17 cellular contexts compared by ENCODE assay signal in genomic region chr1:209876091-209876800, GRCh38. TPM values are rescaled to one million over a fixed set of nuclear protein-coding genes. Genes with fewer than 3 reads are reported as not detected.
DNase-seq lines count a peak whose midpoint lies in the region; ATAC-seq and TF ChIP-seq lines count a peak whose summit lies in the region.
"Had no signal": no experiment of that assay in that cellular context is flagged by ENCODE, and none has a peak within 500 bp of the region (broad histone marks: within the 10 kb centered on the region; RNA-seq: fewer than 3 reads in every experiment).

No MANE protein-coding gene starts in this region.

- H3K9me3 ChIP-seq in ascending aorta: no peaks in the 10 kb centered on the region
- H3K9me3 ChIP-seq: prostate gland had no signal

- H3K9me3 Mint-ChIP-seq in brain (no peaks in the 10 kb centered on the region), osteocyte (ENCODE audit: unreplicated experiment) (no peaks in the 10 kb centered on the region)
- H3K9me3 Mint-ChIP-seq: mesothelial cell of epicardium had no signal

- intact Hi-C loops in ascending aorta (cut with DNase I): no loop called here

- H3K27ac ChIP-seq in ascending aorta: no peak overlapping the region
- H3K27ac ChIP-seq: coronary artery, prostate gland had no signal

- peaks cover 93% of the 10 kb centered on the region for H3K4me1 Mint-ChIP-seq in brain
- H3K4me1 Mint-ChIP-seq in osteocyte (ENCODE audit: unreplicated experiment): peaks cover 33% of the 10 kb centered on the region

- H3K36me3 Mint-ChIP-seq in brain (no peaks in the 10 kb centered on the region), osteocyte (ENCODE audit: unreplicated experiment) (no peaks in the 10 kb centered on the region)
- H3K36me3 Mint-ChIP-seq: mesothelial cell of epicardium had no signal

- ATAC-seq in HG02623 (IDR thresholded peaks at IDR 0.05; ENCODE audit: unreplicated experiment): no peak
- ATAC-seq: activated CD8-positive, alpha-beta T cell treated with anti-CD3 and anti-CD28 coated beads, Interleukin-2, amount 10 ng/mL, durations not matched to agents 7 days and 5 days; GM12878; Right ventricle myocardium inferior had no signal

- no peak overlapping the region for H3K4me3 ChIP-seq in ascending aorta
- H3K4me3 ChIP-seq: coronary artery, GM12878, prostate gland had no signal

- H3K27ac Mint-ChIP-seq in brain: peak overlapping the region; percentile 65 to 94 (median 89)
- H3K27ac Mint-ChIP-seq in osteocyte (ENCODE audit: unreplicated experiment): peak overlapping the region; percentile 76
- H3K27ac Mint-ChIP-seq: activated CD8-positive, alpha-beta T cell treated with anti-CD3 and anti-CD28 coated beads, Interleukin-2, amount 10 ng/mL, durations not matched to agents 7 days and 5 days; mesothelial cell of epicardium had no signal

- no peaks in the 10 kb centered on the region for H3K4me1 ChIP-seq in ascending aorta
- H3K4me1 ChIP-seq: prostate gland had no signal

- no peaks in the 10 kb centered on the region for H3K36me3 ChIP-seq in ascending aorta
- H3K36me3 ChIP-seq: prostate gland had no signal

- DNase-seq in NCI-H2029 (lab: John Stamatoyannopoulos, UW) (peak; percentile 5), NCI-H2029 treated with DMSO at 0.1 percent for 48 hours (lab: John Stamatoyannopoulos, UW) (no peak), NCI-H1694 treated with DMSO at 0.1 percent for 48 hours (lab: John Stamatoyannopoulos, UW) (peak; percentile 84), osteocyte (ENCODE audit: extremely low spot score, unreplicated experiment) (no peak), GM10266 (ENCODE audit: extremely low spot score) (no peak), ascending aorta (ENCODE audit: low spot score in 2 of 2) (no peak)
- DNase-seq: activated CD8-positive, alpha-beta T cell treated with anti-CD3 and anti-CD28 coated beads, Interleukin-2, amount 10 ng/mL, durations not matched to agents 7 days and 5 days; activated naive CD4-positive, alpha-beta T cell treated with anti-CD3 and anti-CD28 coated beads, Interleukin-2, amount 50 U/mL, for 16 hours; KG1; stimulated activated CD8-positive, alpha-beta memory T cell treated with anti-CD3 and anti-CD28 coated beads, Interleukin-4, amount 100 ng/mL, for 48 hours had no signal

- H3K4me3 Mint-ChIP-seq in brain (peak overlapping the region in 4 of 5 experiments; percentile 43 to 78 (median 64)), osteocyte (ENCODE audit: unreplicated experiment) (no peak overlapping the region)
- H3K4me3 Mint-ChIP-seq: activated CD8-positive, alpha-beta T cell treated with anti-CD3 and anti-CD28 coated beads, Interleukin-2, amount 10 ng/mL, durations not matched to agents 7 days and 5 days; mesothelial cell of epicardium had no signal

- no peaks in the 10 kb centered on the region for H3K27me3 ChIP-seq in ascending aorta

- peaks cover 3% of the 10 kb centered on the region for H3K27me3 Mint-ChIP-seq in brain
- no peaks in the 10 kb centered on the region for H3K27me3 Mint-ChIP-seq in osteocyte (ENCODE audit: unreplicated experiment)

- no peak for TF ChIP-seq CTCF in brain (conservative IDR thresholded peaks at IDR 0.05)
- TF ChIP-seq CTCF in osteocyte (IDR thresholded peaks at IDR 0.05): no peak
- TF ChIP-seq CTCF in GM10266 (IDR thresholded peaks at IDR 0.05; ENCODE audit: control insufficient read depth, insufficient read depth, low read depth, missing control alignments): no peak
- TF ChIP-seq CTCF in ascending aorta (IDR thresholded peaks at IDR 0.05): no peak

RNA-seq across cellular contexts. Expression of gene UTP25, which starts 48.5 kb away (rescaled TPM):
- 3.1 TPM for polyA plus RNA-seq in brain (ENCODE audit: insufficient read depth, low read depth, low replicate concordance)
- total RNA-seq in osteocyte (7.1 and 7.3 TPM in 2 replicates), ascending aorta (3.6 TPM)

Comparison
In these comparisons a context has a peak if more than half of its experiments do, and no peak if none do; other contexts are left out.
1. DNase-seq: peak in NCI-H2029 (single experiment) and NCI-H1694 treated with DMSO at 0.1 percent for 48 hours (single experiment); none in NCI-H2029 treated with DMSO at 0.1 percent for 48 hours (single experiment), osteocyte (single experiment), GM10266 (single experiment) and ascending aorta (0 of 2).